In genomic region chr19:49125025-49125731, GRCh38 we compare ENCODE assay signal across 12 cellular contexts. TPM values are rescaled to one million over a fixed set of nuclear protein-coding genes. Genes with fewer than 3 reads are reported as not detected.
DNase-seq lines count a peak whose midpoint lies in the region; ATAC-seq and TF ChIP-seq lines count a peak whose summit lies in the region.
"Had no signal": no experiment of that assay in that cellular context is flagged by ENCODE, and none has a peak within 500 bp of the region (broad histone marks: within the 10 kb centered on the region; RNA-seq: fewer than 3 reads in every experiment).

No MANE protein-coding gene starts in this region.

- no peak for ATAC-seq in GM21825 (IDR thresholded peaks at IDR 0.05; ENCODE audit: unreplicated experiment)

- WGBS in endodermal cell (ENCODE audit: insufficient coverage in 1 of 2, insufficient read length in 1 of 2), 2 experiments: 67 to 68% methylated on average over 13 to 23 of the region's 23 CpGs

- peaks cover 2% of the 10 kb centered on the region for H3K4me1 Mint-ChIP-seq in endodermal cell

- no peaks in the 10 kb centered on the region for H4K20me1 ChIP-seq in osteoblast (ENCODE audit: insufficient read depth, low read length)

- no peaks in the 10 kb centered on the region for H3K4me1 ChIP-seq in endodermal cell (ENCODE audit: control insufficient read depth, insufficient read depth, low read length)
- H3K4me1 ChIP-seq in osteoblast (ENCODE audit: insufficient read depth, low read length): peaks cover 4% of the 10 kb centered on the region

- H3K4me3 ChIP-seq in endodermal cell (ENCODE audit: low read length): no peak overlapping the region
- no peak overlapping the region for H3K4me3 ChIP-seq in osteoblast (ENCODE audit: insufficient read depth, low read length)

- H3K9ac ChIP-seq in endodermal cell (ENCODE audit: extremely low read depth, low read length, poor library complexity, severe bottlenecking): no peak overlapping the region
- H3K9ac ChIP-seq: SK-N-SH had no signal

- no peaks in the 10 kb centered on the region for H3K79me2 ChIP-seq in osteoblast (ENCODE audit: insufficient read depth, low read length)

- H3K9me3 ChIP-seq in endodermal cell (ENCODE audit: control insufficient read depth, low read length): no peaks in the 10 kb centered on the region
- no peaks in the 10 kb centered on the region for H3K9me3 ChIP-seq in osteoblast (ENCODE audit: low read depth, low read length)
- H3K9me3 ChIP-seq: SK-N-SH had no signal

- TF ChIP-seq CTCF in endodermal cell (conservative IDR thresholded peaks at IDR 0.05) (no peak), osteoblast (IDR thresholded peaks at IDR 0.05; ENCODE audit: extremely low read depth, low read depth, low read length) (no peak)

- no peak overlapping the region for H3K27ac Mint-ChIP-seq in endodermal cell
- H3K27ac Mint-ChIP-seq: CD8-positive, alpha-beta memory T cell had no signal

- H3K27me3 ChIP-seq in endodermal cell (ENCODE audit: control insufficient read depth, insufficient read depth, low read length, poor library complexity, severe bottlenecking) (peaks cover 20% of the 10 kb centered on the region), osteoblast (ENCODE audit: insufficient read depth, low read length) (peaks cover 10% of the 10 kb centered on the region)

- H3K27me3 Mint-ChIP-seq in endodermal cell (ENCODE audit: insufficient read depth): peaks cover 75% of the 10 kb centered on the region

- H3K36me3 ChIP-seq in endodermal cell (ENCODE audit: control insufficient read depth, insufficient read depth, low read length): no peaks in the 10 kb centered on the region
- no peaks in the 10 kb centered on the region for H3K36me3 ChIP-seq in osteoblast (ENCODE audit: insufficient read depth, low read length)

- H3K4me2 ChIP-seq in osteoblast (ENCODE audit: insufficient read depth, low read length): no peak overlapping the region
- H3K4me2 ChIP-seq: SK-N-SH had no signal

- DNase-seq in NCI-H146 (lab: John Stamatoyannopoulos, UW) (peak; percentile 64), endodermal cell (peak; percentile 75), osteoblast (ENCODE audit: insufficient read length, low spot score, missing footprints) (peak; percentile 66), SK-N-DZ (ENCODE audit: low spot score) (no peak), DMS 273 treated with DMSO at 0.1 percent for 48 hours (lab: John Stamatoyannopoulos, UW) (no peak)
- DNase-seq: CD8-positive, alpha-beta memory T cell; effector memory CD4-positive, alpha-beta T cell; NCI-H774; SK-N-SH had no signal

- H2AFZ ChIP-seq in osteoblast (ENCODE audit: low read length): no peak overlapping the region

- no peaks in the 10 kb centered on the region for H3K9me3 Mint-ChIP-seq in endodermal cell
- H3K9me3 Mint-ChIP-seq: CD8-positive, alpha-beta memory T cell had no signal

- H3K36me3 Mint-ChIP-seq in endodermal cell (ENCODE audit: low read depth): no peaks in the 10 kb centered on the region
- H3K36me3 Mint-ChIP-seq: CD8-positive, alpha-beta memory T cell had no signal

- H3K4me3 Mint-ChIP-seq in endodermal cell: no peak overlapping the region

- H3K27ac ChIP-seq in endodermal cell (ENCODE audit: low read depth, low read length): no peak overlapping the region
- no peak overlapping the region for H3K27ac ChIP-seq in osteoblast (ENCODE audit: low read depth, low read length)

RNA-seq across cellular contexts. Expression of gene PPFIA3, which starts 5.8 kb away (rescaled TPM):
- total RNA-seq in endodermal cell (10 to 100 TPM in 1 of 2 donors, 1 to 10 TPM in 1; 7.4 to 16.5 TPM), osteoblast (1.1 and 1.2 TPM in 2 replicates)
- 21.1 TPM for polyA plus RNA-seq in endodermal cell (2013, experiment 1 of 2)
- 20.8 TPM for polyA plus RNA-seq in endodermal cell (2013, experiment 2 of 2)
- polyA plus RNA-seq in SK-N-DZ (2014; cell fraction: cytosol; rRNA removed): 11.7 and 18.3 TPM in 2 replicates
- 33.4 and 41.8 TPM in 2 replicates for polyA plus RNA-seq in SK-N-DZ (2014; cell fraction: nucleus; rRNA removed)

RNA-seq across cellular contexts. Expression of gene C19orf73, which starts 6.2 kb away (rescaled TPM):
- total RNA-seq in endodermal cell: 1 to 10 TPM; 1.9 to 2.5 TPM
- polyA plus RNA-seq in endodermal cell (2013, experiment 1 of 2): 2.2 TPM
- 1.9 TPM for polyA plus RNA-seq in endodermal cell (2013, experiment 2 of 2)
- 0.36 TPM in 1 of 2 replicates, not detected in the other for total RNA-seq in osteoblast
- 3.6 TPM in 1 of 2 replicates, not detected in the other for polyA plus RNA-seq in SK-N-DZ (2014; cell fraction: cytosol; rRNA removed)
- polyA plus RNA-seq in SK-N-DZ (2014; cell fraction: nucleus; rRNA removed): 4.2 and 6.2 TPM in 2 replicates
- total RNA-seq: mesenteric fat pad had no signal

RNA-seq across cellular contexts. Expression of gene LIN7B, which starts 11.0 kb away (rescaled TPM):
- 10 to 100 TPM in 1 of 2 donors, 1 to 10 TPM in 1; 9.5 to 14.9 TPM for total RNA-seq in endodermal cell
- 7.9 TPM for polyA plus RNA-seq in endodermal cell (2013, experiment 1 of 2)
- 8.4 TPM for polyA plus RNA-seq in endodermal cell (2013, experiment 2 of 2)
- total RNA-seq in osteoblast: 5.6 and 6.2 TPM in 2 replicates
- 4.9 and 13.9 TPM in 2 replicates for polyA plus RNA-seq in SK-N-DZ (2014; cell fraction: cytosol; rRNA removed)
- 31.3 and 32.6 TPM in 2 replicates for polyA plus RNA-seq in SK-N-DZ (2014; cell fraction: nucleus; rRNA removed)

RNA-seq across cellular contexts. Expression of gene HRC, which starts 30.0 kb away (rescaled TPM):
- total RNA-seq in endodermal cell (1 to 10 TPM in 1 of 2 donors, under 1 TPM in 1; 0.57 to 3.9 TPM), osteoblast (not detected in 2 replicates)
- polyA plus RNA-seq in endodermal cell (2013, experiment 1 of 2): 5.1 TPM
- 3.8 TPM for polyA plus RNA-seq in endodermal cell (2013, experiment 2 of 2)
- 1.4 and 1.5 TPM in 2 replicates for polyA plus RNA-seq in SK-N-DZ (2014; cell fraction: cytosol; rRNA removed)
- polyA plus RNA-seq in SK-N-DZ (2014; cell fraction: nucleus; rRNA removed): 0.85 and 1.2 TPM in 2 replicates
- total RNA-seq: CD8-positive, alpha-beta memory T cell; renal cortical epithelial cell had no signal
- polyA plus RNA-seq: CD8-positive, alpha-beta memory T cell; SK-N-SH had no signal

RNA-seq across cellular contexts. Expression of gene TRPM4, which starts 32.4 kb away (rescaled TPM):
- total RNA-seq in endodermal cell: 10 to 100 TPM; 22.0 to 33.3 TPM
- 16.5 TPM for polyA plus RNA-seq in endodermal cell (2013, experiment 1 of 2)
- 13.7 TPM for polyA plus RNA-seq in endodermal cell (2013, experiment 2 of 2)
- total RNA-seq in osteoblast: 15.9 and 20.6 TPM in 2 replicates
- 0.16 and 0.82 TPM in 2 replicates for polyA plus RNA-seq in SK-N-DZ (2014; cell fraction: cytosol; rRNA removed)
- 0.40 and 0.70 TPM in 2 replicates for polyA plus RNA-seq in SK-N-DZ (2014; cell fraction: nucleus; rRNA removed)
- total RNA-seq: CD8-positive, alpha-beta memory T cell had no signal
- polyA plus RNA-seq: CD8-positive, alpha-beta memory T cell had no signal

Comparison
In these comparisons a context has a peak if more than half of its experiments do, and no peak if none do; other contexts are left out.
1. DNase-seq: peak in NCI-H146 (single experiment), endodermal cell (single experiment) and osteoblast (single experiment); none in SK-N-DZ (single experiment) and DMS 273 treated with DMSO at 0.1 percent for 48 hours (single experiment).